In genomic region chr17:50514936-50515702, GRCh38 we compare ENCODE assay signal across 12 cellular contexts. TPM values are rescaled to one million over a fixed set of nuclear protein-coding genes. Genes with fewer than 3 reads are reported as not detected.
DNase-seq lines count a peak whose midpoint lies in the region; ATAC-seq and TF ChIP-seq lines count a peak whose summit lies in the region.
"Had no signal": no experiment of that assay in that cellular context is flagged by ENCODE, and none has a peak within 500 bp of the region (broad histone marks: within the 10 kb centered on the region; RNA-seq: fewer than 3 reads in every experiment).

No MANE protein-coding gene starts in this region.

- POLR2A ChIA-PET in MCF 10A (lab: Yijun Ruan, JAX): interaction anchor here (0.7 to 3.0 kb wide), 4 partner anchors 10 to 118 kb away, joined by 3 to 14 read pairs (median 8); partner anchors contain the start of gene LRRC59
- POLR2A ChIA-PET in activated CD8-positive, alpha-beta T cell treated with anti-CD3 and anti-CD28 coated beads, Interleukin-2, amount 10 ng/mL, durations not matched to agents 7 days and 5 days (lab: Charles Lee): no interaction called here

- DNase-seq in EH (ENCODE audit: low read depth): peak; percentile 70
- peak; percentile 85 for DNase-seq in MCF 10A (ENCODE audit: unreplicated experiment)
- peak; percentile 74 to 92 (median 84) for DNase-seq in right lobe of liver
- no peak for DNase-seq in effector CD8-positive, alpha-beta T cell (lab: John Stamatoyannopoulos, UW)
- no peak for DNase-seq in activated CD8-positive, alpha-beta T cell treated with anti-CD3 and anti-CD28 coated beads, Interleukin-2, amount 10 ng/mL, durations not matched to agents 7 days and 5 days
- DNase-seq: NCI-H1092, PC-9 had no signal

- no peaks in the 10 kb centered on the region for H3K9me3 ChIP-seq in right lobe of liver

- no peaks in the 10 kb centered on the region for H3K27me3 ChIP-seq in right lobe of liver

- H3K27me3 Mint-ChIP-seq in MCF 10A (ENCODE audit: insufficient read depth, unreplicated experiment): no peaks in the 10 kb centered on the region
- no peaks in the 10 kb centered on the region for H3K27me3 Mint-ChIP-seq in activated CD8-positive, alpha-beta T cell treated with anti-CD3 and anti-CD28 coated beads, Interleukin-2, amount 10 ng/mL, durations not matched to agents 7 days and 5 days (ENCODE audit: low read depth)
- H3K27me3 Mint-ChIP-seq: activated naive CD4-positive, alpha-beta T cell treated with anti-CD3 and anti-CD28 coated beads, Interleukin-2, amount 50 U/mL, for 24 hours had no signal

- 55% methylated on average over 6 of the region's 6 CpGs for WGBS in right lobe of liver (ENCODE audit: insufficient coverage, low coverage, low lambda C conversion rate, missing lambda C conversion rate)

- ATAC-seq in right lobe of liver (peak; percentile 88 to 96 (median 92)), GM18867 (IDR thresholded peaks at IDR 0.05; ENCODE audit: unreplicated experiment) (no peak)
- ATAC-seq in activated CD8-positive, alpha-beta T cell treated with anti-CD3 and anti-CD28 coated beads, Interleukin-2, amount 10 ng/mL, durations not matched to agents 7 days and 5 days: no peak
- ATAC-seq: CD8-positive, alpha-beta T cell had no signal

- peaks cover 45% of the 10 kb centered on the region for H3K4me1 Mint-ChIP-seq in MCF 10A (ENCODE audit: insufficient read depth, unreplicated experiment)
- H3K4me1 Mint-ChIP-seq in activated CD8-positive, alpha-beta T cell treated with anti-CD3 and anti-CD28 coated beads, Interleukin-2, amount 10 ng/mL, durations not matched to agents 7 days and 5 days (ENCODE audit: low read depth): peaks cover 19% of the 10 kb centered on the region

- CTCF ChIA-PET in MCF 10A (lab: Yijun Ruan, JAX): interaction anchor here (0.5 to 2.7 kb wide), 7 partner anchors 8 to 118 kb away, joined by 3 to 14 read pairs (median 4); partner anchors contain the start of gene LRRC59
- CTCF ChIA-PET in activated CD8-positive, alpha-beta T cell treated with anti-CD3 and anti-CD28 coated beads, Interleukin-2, amount 10 ng/mL, durations not matched to agents 7 days and 5 days (lab: Charles Lee): interaction anchor here (0.9 to 1.3 kb wide), 4 partner anchors 21 to 118 kb away, joined by 3 read pairs; partner anchors contain the start of genes LRRC59 and RSAD1

- H3K36me3 Mint-ChIP-seq in MCF 10A (ENCODE audit: insufficient read depth, unreplicated experiment): no peaks in the 10 kb centered on the region
- H3K36me3 Mint-ChIP-seq in activated CD8-positive, alpha-beta T cell treated with anti-CD3 and anti-CD28 coated beads, Interleukin-2, amount 10 ng/mL, durations not matched to agents 7 days and 5 days (ENCODE audit: low read depth): no peaks in the 10 kb centered on the region
- H3K36me3 Mint-ChIP-seq: activated naive CD4-positive, alpha-beta T cell treated with anti-CD3 and anti-CD28 coated beads, Interleukin-2, amount 50 U/mL, for 24 hours; CD8-positive, alpha-beta T cell; mesothelial cell of epicardium had no signal

- H3K4me3 ChIP-seq in right lobe of liver: no peak overlapping the region
- H3K4me3 ChIP-seq: PC-9 had no signal

- H3K9me3 Mint-ChIP-seq in MCF 10A (ENCODE audit: unreplicated experiment): no peaks in the 10 kb centered on the region
- no peaks in the 10 kb centered on the region for H3K9me3 Mint-ChIP-seq in activated CD8-positive, alpha-beta T cell treated with anti-CD3 and anti-CD28 coated beads, Interleukin-2, amount 10 ng/mL, durations not matched to agents 7 days and 5 days (ENCODE audit: insufficient read depth)
- H3K9me3 Mint-ChIP-seq: activated naive CD4-positive, alpha-beta T cell treated with anti-CD3 and anti-CD28 coated beads, Interleukin-2, amount 50 U/mL, for 24 hours; CD8-positive, alpha-beta T cell; mesothelial cell of epicardium had no signal

- no TSS peak for BruUV-seq in MCF 10A (replicated peaks; lab: Mats Ljungman, UMichigan)

- H3K27ac Mint-ChIP-seq in MCF 10A (ENCODE audit: low read depth, unreplicated experiment): peak overlapping the region; percentile 11
- no peak overlapping the region for H3K27ac Mint-ChIP-seq in activated CD8-positive, alpha-beta T cell treated with anti-CD3 and anti-CD28 coated beads, Interleukin-2, amount 10 ng/mL, durations not matched to agents 7 days and 5 days
- H3K27ac Mint-ChIP-seq: activated naive CD4-positive, alpha-beta T cell treated with anti-CD3 and anti-CD28 coated beads, Interleukin-2, amount 50 U/mL, for 24 hours; CD8-positive, alpha-beta T cell; mesothelial cell of epicardium had no signal

- H3K4me1 ChIP-seq in right lobe of liver: peaks cover 0 to 7% (median 0%) of the 10 kb centered on the region in 4 donors

- H3K27ac ChIP-seq in right lobe of liver: no peak overlapping the region
- H3K27ac ChIP-seq: PC-9 had no signal

- TF ChIP-seq CTCF in MCF 10A (IDR thresholded peaks at IDR 0.05; ENCODE audit: unreplicated experiment): no peak
- TF ChIP-seq CTCF in right lobe of liver (IDR thresholded peaks at IDR 0.05): no peak

- TF ChIP-seq POLR2A in right lobe of liver (IDR thresholded peaks at IDR 0.05): no peak

- intact Hi-C loops in MCF 10A (cut with micrococcal nuclease) (no loop called here), right lobe of liver (cut with DNase I) (no loop called here)

- H3K4me3 Mint-ChIP-seq in MCF 10A (ENCODE audit: unreplicated experiment): no peak overlapping the region
- no peak overlapping the region for H3K4me3 Mint-ChIP-seq in activated CD8-positive, alpha-beta T cell treated with anti-CD3 and anti-CD28 coated beads, Interleukin-2, amount 10 ng/mL, durations not matched to agents 7 days and 5 days
- H3K4me3 Mint-ChIP-seq: activated naive CD4-positive, alpha-beta T cell treated with anti-CD3 and anti-CD28 coated beads, Interleukin-2, amount 50 U/mL, for 24 hours; CD8-positive, alpha-beta T cell; mesothelial cell of epicardium had no signal

- H3K36me3 ChIP-seq in right lobe of liver: no peaks in the 10 kb centered on the region

RNA-seq across cellular contexts. Expression of gene MYCBPAP, which starts 6.9 kb away (rescaled TPM):
- total RNA-seq in MCF 10A (2022) (0.19 TPM in 1 of 2 replicates, not detected in the other), right lobe of liver (under 1 TPM in 1 of 6 experiments, not detected in 5; 0.51 TPM)
- total RNA-seq in activated CD8-positive, alpha-beta T cell treated with anti-CD3 and anti-CD28 coated beads, Interleukin-2, amount 10 ng/mL, durations not matched to agents 7 days and 5 days: 1 to 10 TPM; 7.7 to 9.3 TPM

RNA-seq across cellular contexts. Expression of gene EPN3, which starts 17.4 kb away (rescaled TPM):
- total RNA-seq in MCF 10A (2022) (2.1 and 4.4 TPM in 2 replicates), right lobe of liver (under 1 TPM in 2 of 6 experiments, not detected in 4; 0.06 to 0.27 TPM)
- total RNA-seq in activated CD8-positive, alpha-beta T cell treated with anti-CD3 and anti-CD28 coated beads, Interleukin-2, amount 10 ng/mL, durations not matched to agents 7 days and 5 days: not detected
- total RNA-seq: CD8-positive, alpha-beta T cell; temporal lobe had no signal

RNA-seq across cellular contexts. Expression of gene SPATA20, which starts 31.9 kb away (rescaled TPM):
- total RNA-seq in MCF 10A (2022) (35.3 and 39.4 TPM in 2 replicates), right lobe of liver (100 to 1,000 TPM in 1 of 6 experiments, 10 to 100 TPM in 5; 29.6 to 203 (median 34.2) TPM)
- 10 to 100 TPM; 23.9 to 27.3 TPM for total RNA-seq in activated CD8-positive, alpha-beta T cell treated with anti-CD3 and anti-CD28 coated beads, Interleukin-2, amount 10 ng/mL, durations not matched to agents 7 days and 5 days

RNA-seq across cellular contexts. Expression of gene RSAD1, which starts 36.5 kb away (rescaled TPM):
- 25.2 and 28.7 TPM in 2 replicates for total RNA-seq in MCF 10A (2022)
- total RNA-seq in right lobe of liver: 10 to 100 TPM; 17.9 to 26.6 (median 23.4) TPM
- 10 to 100 TPM; 26.6 to 28.4 TPM for total RNA-seq in activated CD8-positive, alpha-beta T cell treated with anti-CD3 and anti-CD28 coated beads, Interleukin-2, amount 10 ng/mL, durations not matched to agents 7 days and 5 days

RNA-seq across cellular contexts. Expression of gene CACNA1G, which starts 45.4 kb away (rescaled TPM):
- total RNA-seq in MCF 10A (2022): not detected in 2 replicates
- total RNA-seq in right lobe of liver: not detected
- total RNA-seq in activated CD8-positive, alpha-beta T cell treated with anti-CD3 and anti-CD28 coated beads, Interleukin-2, amount 10 ng/mL, durations not matched to agents 7 days and 5 days: not detected

Comparison
In these comparisons a context has a peak if more than half of its experiments do, and no peak if none do; other contexts are left out.
1. DNase-seq: peak in EH (single experiment), MCF 10A (single experiment) and right lobe of liver (3 of 3); none in effector CD8-positive, alpha-beta T cell (single experiment) and activated CD8-positive, alpha-beta T cell treated with anti-CD3 and anti-CD28 coated beads, Interleukin-2, amount 10 ng/mL, durations not matched to agents 7 days and 5 days (single experiment).
2. ATAC-seq: peak in right lobe of liver (4 of 4); none in GM18867 (single experiment) and activated CD8-positive, alpha-beta T cell treated with anti-CD3 and anti-CD28 coated beads, Interleukin-2, amount 10 ng/mL, durations not matched to agents 7 days and 5 days (single experiment).